In the genomic region with DNA sequence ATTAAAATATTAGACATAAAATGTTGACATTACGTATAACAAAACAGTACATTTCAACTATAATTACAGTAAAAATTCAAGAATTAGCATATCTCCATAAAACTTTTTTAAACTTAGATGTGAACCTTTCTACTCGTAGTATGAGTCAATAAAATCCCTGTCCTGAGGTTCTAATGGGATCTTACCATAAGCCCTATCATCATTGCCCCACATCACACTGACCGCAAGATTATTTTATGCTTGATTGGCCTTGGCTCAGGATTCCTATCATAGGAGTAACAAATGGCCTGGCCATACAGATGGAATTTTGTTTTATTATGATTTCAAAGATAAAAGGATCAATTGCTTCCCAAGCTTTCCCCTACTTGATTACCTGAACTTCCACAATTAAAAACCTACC, we compare ENCODE assay signal across 9 cellular contexts.
"Had no signal": no experiment of that assay in that cellular context is flagged by ENCODE, and none has a peak within 500 bp of the region (broad histone marks: within the 10 kb centered on the region; RNA-seq: fewer than 3 reads in every experiment).

No MANE protein-coding gene starts in this region.

- ATAC-seq: HCT116, HepG2 had no signal

- H3K36me3 ChIP-seq: HAP-1 had no signal

- H3K4me3 ChIP-seq: GM23248, HAP-1 had no signal

- H3K9me3 ChIP-seq: HAP-1 had no signal

- FAIRE-seq: HepG2 had no signal

- H3K27ac ChIP-seq: GM23248, HL-60 had no signal

- H3K4me1 ChIP-seq: HAP-1 had no signal

- DNase-seq: GM23248, GOT3, H7, HFFc6, KBM-7 had no signal
